ENCODE assay signal across 1 cellular context in the genomic region with DNA sequence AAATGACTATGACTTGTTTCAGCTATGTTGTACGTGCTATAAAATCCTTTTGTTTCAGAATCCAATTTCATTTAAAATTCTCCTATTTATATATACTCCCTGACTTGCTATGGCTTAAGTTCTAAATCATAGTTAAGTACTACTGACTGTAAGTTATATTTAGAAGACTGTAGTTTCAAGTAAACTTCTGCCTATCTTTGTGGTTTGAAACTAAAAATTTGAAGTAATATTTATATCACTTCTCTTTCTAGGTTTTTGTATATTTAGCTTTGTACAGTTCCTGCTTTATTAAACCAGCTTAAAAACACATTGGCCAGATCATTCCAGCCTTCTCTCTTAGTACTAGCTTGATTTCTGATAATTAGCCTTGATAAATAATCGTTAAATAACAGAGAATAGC.
TF ChIP-seq lines count a peak whose summit lies in the region.

No MANE protein-coding gene starts in this region.

TF ChIP-seq in GM12878, 131 proteins besides CTCF, POLR2A, EP300 and RAD21 (continued from another document):
- TF ChIP-seq, protein P1, sequence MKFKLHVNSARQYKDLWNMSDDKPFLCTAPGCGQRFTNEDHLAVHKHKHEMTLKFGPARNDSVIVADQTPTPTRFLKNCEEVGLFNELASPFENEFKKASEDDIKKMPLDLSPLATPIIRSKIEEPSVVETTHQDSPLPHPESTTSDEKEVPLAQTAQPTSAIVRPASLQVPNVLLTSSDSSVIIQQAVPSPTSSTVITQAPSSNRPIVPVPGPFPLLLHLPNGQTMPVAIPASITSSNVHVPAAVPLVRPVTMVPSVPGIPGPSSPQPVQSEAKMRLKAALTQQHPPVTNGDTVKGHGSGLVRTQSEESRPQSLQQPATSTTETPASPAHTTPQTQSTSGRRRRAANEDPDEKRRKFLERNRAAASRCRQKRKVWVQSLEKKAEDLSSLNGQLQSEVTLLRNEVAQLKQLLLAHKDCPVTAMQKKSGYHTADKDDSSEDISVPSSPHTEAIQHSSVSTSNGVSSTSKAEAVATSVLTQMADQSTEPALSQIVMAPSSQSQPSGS (IDR thresholded peaks at IDR 0.05; ENCODE audit: low read length): 0 out of 2 replicates have a peak, but pooled peaks have one; percentile 44
- TF ChIP-seq SREBF1 (IDR thresholded peaks at IDR 0.05; ENCODE audit: low read length): no peak
